22 cellular contexts compared by ENCODE assay signal in genomic region chr16:87918314-87918713, GRCh38. TPM values are rescaled to one million over a fixed set of nuclear protein-coding genes. Genes with fewer than 3 reads are reported as not detected.
DNase-seq lines count a peak whose midpoint lies in the region; ATAC-seq, FAIRE-seq and TF ChIP-seq lines count a peak whose summit lies in the region.
"Had no signal": no experiment of that assay in that cellular context is flagged by ENCODE, and none has a peak within 500 bp of the region (broad histone marks: within the 10 kb centered on the region; RNA-seq: fewer than 3 reads in every experiment).

No MANE protein-coding gene starts in this region.

- in situ Hi-C loops in K562 (cut with MboI): no loop called here

- H3K79me2 ChIP-seq in K562 (ENCODE audit: control insufficient read depth, insufficient read depth, low read length): no peaks in the 10 kb centered on the region

- ATAC-seq in left cardiac atrium: peak; percentile 21 to 64
- ATAC-seq in K562: no peak
- ATAC-seq: HCT116, T-cell had no signal

- 40% methylated on average over 11 of the region's 15 CpGs for WGBS in K562 (ENCODE audit: insufficient coverage, low coverage, missing lambda C conversion rate)

- intact Hi-C loops in left cardiac atrium (cut with DNase I) (no loop called here), cardiac septum (cut with DNase I) (no loop called here), K562 (cut with micrococcal nuclease) (no loop called here), tibial artery (cut with DNase I; ENCODE audit: low total_unique reads) (no loop called here)

- peak overlapping the region; percentile 74; the same call in 1 of the 2 replicates for H2AFZ ChIP-seq in K562 (ENCODE audit: low read depth, low read length)
- H2AFZ ChIP-seq: PC-9 had no signal

- POLR2A ChIA-PET in K562 (lab: Yijun Ruan, JAX) (interaction anchor here (0.7 to 1.0 kb wide), 4 partner anchors 18 to 755 kb away, joined by 3 to 4 read pairs (median 4); no protein-coding TSS in a partner anchor), GM10248 (lab: Yijun Ruan, JAX) (no interaction called here)

- H3K9ac ChIP-seq in K562 (ENCODE audit: insufficient read depth in 1 of 2, low read depth in 2 of 2, low read length in 2 of 2): peak overlapping the region in 1 of 2 experiments; percentile 61; a peak in 1 of 4 replicates

- no peak for TF ChIP-seq EP300 in K562 (IDR thresholded peaks at IDR 0.05; ENCODE audit: low read length)

- FAIRE-seq in K562 (lab: Jason Lieb, UNC): no peak

- no peaks in the 10 kb centered on the region for H3K36me3 ChIP-seq in K562 (ENCODE audit: control insufficient read depth, insufficient read depth, low read length)
- no peaks in the 10 kb centered on the region for H3K36me3 ChIP-seq in tibial artery
- H3K36me3 ChIP-seq: prostate gland had no signal

- CTCF ChIA-PET in K562 (lab: Yijun Ruan, JAX; ENCODE audit: low intra/inter-chr PET ratio): no interaction called here
- CTCF ChIA-PET in GM10248 (lab: Yijun Ruan, JAX): interaction anchor here (1.0 to 1.5 kb wide), 2 partner anchors 8 to 139 kb away, joined by 3 to 5 read pairs; no protein-coding TSS in a partner anchor

- H3K27me3 ChIP-seq in K562 (ENCODE audit: control insufficient read depth in 2 of 2, insufficient read depth in 2 of 2, low read length in 2 of 2) (peaks cover 3 to 35% of the 10 kb centered on the region in 2 experiments; a peak in 4 of 5 replicates), tibial artery (peaks cover 0 to 5% of the 10 kb centered on the region in 2 donors)

- no peak for TF ChIP-seq CTCF in K562 (IDR thresholded peaks at IDR 0.05 in 2 of 3, conservative IDR thresholded peaks at IDR 0.05 in 1 of 3; ENCODE audit: insufficient read depth in 2 of 3, low read depth in 1 of 3, low read length in 3 of 3)
- TF ChIP-seq CTCF in tibial artery (IDR thresholded peaks at IDR 0.05): no peak
- no peak for TF ChIP-seq CTCF in GM10248 (IDR thresholded peaks at IDR 0.05; ENCODE audit: control extremely low read depth, extremely low read depth, low read depth, missing control alignments)

- DNase-seq in left cardiac atrium (peak; percentile 53), cardiac septum (ENCODE audit: low spot score) (no peak), K562 (ENCODE audit: extremely low read depth in 1 of 4, low spot score in 3 of 4) (no peak), medulla oblongata (ENCODE audit: extremely low spot score) (peak; percentile 57), tibial artery (peak; percentile 64 to 90), epidermal melanocyte (ENCODE audit: insufficient read length, low spot score) (no peak), NCI-H2227 treated with DMSO at 0.1 percent for 48 hours (lab: John Stamatoyannopoulos, UW) (no peak), GM10248 (ENCODE audit: extremely low spot score) (no peak)
- DNase-seq: activated B cell treated with CpG ODN at 0.5 μM for 24 hours; activated naive CD4-positive, alpha-beta T cell treated with Interleukin-2 at 50 U/mL for 16 hours; COR-L47; effector CD8-positive, alpha-beta T cell; islet precursor cell; KG1; NCI-H510A; PC-9; stimulated activated CD4-positive, alpha-beta T cell treated with anti-CD3 and anti-CD28 coated beads, Interleukin-4, amount 100 ng/mL, for 1 hour; T-cell had no signal

- no peak overlapping the region for H3K4me3 ChIP-seq in K562
- peak overlapping the region; percentile 25 for H3K4me3 ChIP-seq in tibial artery
- H3K4me3 ChIP-seq: PC-9, prostate gland had no signal

- H3K4me1 ChIP-seq in K562 (replicated peaks in 1 of 2; ENCODE audit: control insufficient read depth in 2 of 2, insufficient read depth in 2 of 2, low read length in 2 of 2) (peaks cover 10 to 37% of the 10 kb centered on the region in 2 experiments; a peak in 4 of 5 replicates), tibial artery (peaks cover 0 to 20% (median 12%) of the 10 kb centered on the region in 4 donors)
- H3K4me1 ChIP-seq: prostate gland had no signal

- no peak for TF ChIP-seq RAD21 in K562 (CRISPR knock-in tag; conservative IDR thresholded peaks at IDR 0.05 in 1 of 2, IDR thresholded peaks at IDR 0.05 in 1 of 2)

- no TSS peak for BruUV-seq in K562 (replicated peaks; lab: Mats Ljungman, UMichigan)

- H3K27ac ChIP-seq in K562 (ENCODE audit: extremely low read depth, low read depth, low read length) (no peak overlapping the region), tibial artery (peak overlapping the region; percentile 44 to 59)
- H3K27ac ChIP-seq: PC-9, prostate gland had no signal

- H3K9me1 ChIP-seq in K562 (ENCODE audit: control insufficient read depth, insufficient read depth, low read length): no peaks in the 10 kb centered on the region

- H3K4me2 ChIP-seq in K562 (ENCODE audit: insufficient read depth, low read length): peak overlapping the region; percentile 46; the same call in 1 of the 2 replicates
- H3K4me2 ChIP-seq: PC-9 had no signal

- H3K9me3 ChIP-seq in K562 (replicated peaks; ENCODE audit: control insufficient read depth, insufficient read depth, low read depth, low read length) (no peaks in the 10 kb centered on the region), tibial artery (no peaks in the 10 kb centered on the region)
- H3K9me3 ChIP-seq: prostate gland had no signal

- no peak for TF ChIP-seq POLR2A in K562 (conservative IDR thresholded peaks at IDR 0.05)

- H4K20me1 ChIP-seq in K562 (replicated peaks; ENCODE audit: control insufficient read depth, insufficient read depth, low read length): no peaks in the 10 kb centered on the region

TF ChIP-seq in K562, 482 proteins besides CTCF, POLR2A, EP300 and RAD21 (continues in another document):
- TF ChIP-seq ZNF583 (CRISPR knock-in tag; IDR thresholded peaks at IDR 0.05) (no peak), ZNF184 (CRISPR knock-in tag; IDR thresholded peaks at IDR 0.05) (no peak)

RNA-seq across cellular contexts. Expression of gene CA5A, which starts 18.0 kb away (rescaled TPM):
- total RNA-seq in left cardiac atrium: not detected
- not detected for total RNA-seq in cardiac septum
- not detected in 2 replicates for total RNA-seq in K562 (2011; cell fraction: chromatin; rRNA removed; ENCODE audit: low replicate concordance)
- 0.66 TPM in 1 of 2 replicates, not detected in the other for total RNA-seq in K562 (2011; cell fraction: nucleolus; rRNA removed)
- total RNA-seq in K562 (2011; cell fraction: nucleoplasm; rRNA removed): not detected in 2 replicates
- total RNA-seq in K562 (2014; rRNA removed): not detected in 2 replicates
- total RNA-seq in K562 (2014; rRNA removed; fragmentation: Illumina TruSeq; extraction: Trizol): not detected in 2 replicates
- not detected in 2 replicates for total RNA-seq in K562 (2015; rRNA removed; fragmentation: Illumina TruSeq; extraction: Trizol)
- total RNA-seq in K562 (2021): not detected in 2 replicates
- not detected in 2 replicates for polyA plus RNA-seq in K562 (2011; rRNA removed)
- not detected in 2 replicates for polyA plus RNA-seq in K562 (2011; cell fraction: cytosol; rRNA removed)
- polyA plus RNA-seq in K562 (2011; cell fraction: nucleus; rRNA removed): 0.18 TPM in 1 of 2 replicates, not detected in the other
- 0.07 and 0.15 TPM in 2 replicates for polyA plus RNA-seq in K562 (2012)
- not detected in 2 replicates for polyA plus RNA-seq in K562 (2014; fragmentation: Illumina TruSeq; extraction: Trizol)
- polyA plus RNA-seq in K562 (2014; fragmentation: Nextera tagmentation; extraction: Ambion mirVana): not detected
- polyA plus RNA-seq in K562 (2014; rRNA removed): not detected in 2 replicates
- polyA minus RNA-seq in K562 (2011; rRNA and poly(A)+ RNA removed): 0.04 TPM in 1 of 2 replicates, not detected in the other
- polyA minus RNA-seq in K562 (2011; cell fraction: cytosol; rRNA and poly(A)+ RNA removed): not detected in 2 replicates
- not detected in 2 replicates for polyA minus RNA-seq in K562 (2011; cell fraction: nucleus; rRNA and poly(A)+ RNA removed)
- total RNA-seq: A172, activated B cell treated with CpG ODN at 0.5 μM for 24 hours, prostate gland, urinary bladder had no signal
- polyA plus RNA-seq: urinary bladder had no signal

RNA-seq across cellular contexts. Expression of gene BANP, which starts 32.9 kb away (rescaled TPM):
- total RNA-seq in left cardiac atrium (10 to 100 TPM; 13.9 to 16.7 TPM), cardiac septum (18.4 TPM), K562 (2014; rRNA removed) (17.1 and 22.1 TPM in 2 replicates), K562 (2014; rRNA removed; fragmentation: Illumina TruSeq; extraction: Trizol) (10.7 and 15.6 TPM in 2 replicates), K562 (2015; rRNA removed; fragmentation: Illumina TruSeq; extraction: Trizol) (14.4 and 16.1 TPM in 2 replicates), K562 (2021) (21.7 and 25.7 TPM in 2 replicates)
- total RNA-seq in K562 (2011; cell fraction: chromatin; rRNA removed; ENCODE audit: low replicate concordance): 107 and 121 TPM in 2 replicates
- 56.7 and 71.4 TPM in 2 replicates for total RNA-seq in K562 (2011; cell fraction: nucleolus; rRNA removed)
- 79.5 and 85.3 TPM in 2 replicates for total RNA-seq in K562 (2011; cell fraction: nucleoplasm; rRNA removed)
- polyA plus RNA-seq in K562 (2011; rRNA removed) (12.1 and 13.1 TPM in 2 replicates), K562 (2014; fragmentation: Illumina TruSeq; extraction: Trizol) (13.0 and 19.2 TPM in 2 replicates), K562 (2014; fragmentation: Nextera tagmentation; extraction: Ambion mirVana) (1 to 10 TPM; 4.6 to 4.7 TPM), K562 (2014; rRNA removed) (16.0 and 19.0 TPM in 2 replicates)
- 13.7 and 18.2 TPM in 2 replicates for polyA plus RNA-seq in K562 (2011; cell fraction: cytosol; rRNA removed)
- 30.9 and 42.3 TPM in 2 replicates for polyA plus RNA-seq in K562 (2011; cell fraction: nucleus; rRNA removed)
- polyA plus RNA-seq in K562 (2012): 19.2 and 21.4 TPM in 2 replicates
- polyA minus RNA-seq in K562 (2011; rRNA and poly(A)+ RNA removed): 22.0 and 25.5 TPM in 2 replicates
- polyA minus RNA-seq in K562 (2011; cell fraction: cytosol; rRNA and poly(A)+ RNA removed): 12.1 and 21.2 TPM in 2 replicates
- polyA minus RNA-seq in K562 (2011; cell fraction: nucleus; rRNA and poly(A)+ RNA removed): 32.4 and 45.1 TPM in 2 replicates

RNA-seq across cellular contexts. Expression of gene SLC7A5, which starts 49.0 kb away (rescaled TPM):
- total RNA-seq in left cardiac atrium: 10 to 100 TPM in 1 of 2 donors, 1 to 10 TPM in 1; 8.4 to 18.4 TPM
- total RNA-seq in cardiac septum: 8.2 TPM
- 56.8 and 152 TPM in 2 replicates for total RNA-seq in K562 (2011; cell fraction: chromatin; rRNA removed; ENCODE audit: low replicate concordance)
- total RNA-seq in K562 (2011; cell fraction: nucleolus; rRNA removed): 157 and 188 TPM in 2 replicates
- total RNA-seq in K562 (2011; cell fraction: nucleoplasm; rRNA removed): 147 and 156 TPM in 2 replicates
- total RNA-seq in K562 (2014; rRNA removed): 60.8 and 75.7 TPM in 2 replicates
- total RNA-seq in K562 (2014; rRNA removed; fragmentation: Illumina TruSeq; extraction: Trizol): 16.9 and 18.6 TPM in 2 replicates
- 18.2 and 21.2 TPM in 2 replicates for total RNA-seq in K562 (2015; rRNA removed; fragmentation: Illumina TruSeq; extraction: Trizol)
- 187 and 220 TPM in 2 replicates for total RNA-seq in K562 (2021)
- polyA plus RNA-seq in K562 (2011; rRNA removed): 14.2 and 19.4 TPM in 2 replicates
- 25.5 and 34.2 TPM in 2 replicates for polyA plus RNA-seq in K562 (2011; cell fraction: cytosol; rRNA removed)
- 35.3 and 43.3 TPM in 2 replicates for polyA plus RNA-seq in K562 (2011; cell fraction: nucleus; rRNA removed)
- 65.7 and 239 TPM in 2 replicates for polyA plus RNA-seq in K562 (2012)
- 97.4 and 161 TPM in 2 replicates for polyA plus RNA-seq in K562 (2014; fragmentation: Illumina TruSeq; extraction: Trizol)
- polyA plus RNA-seq in K562 (2014; fragmentation: Nextera tagmentation; extraction: Ambion mirVana): 1 to 10 TPM; 1.9 to 4.9 TPM
- polyA plus RNA-seq in K562 (2014; rRNA removed): 78.0 and 83.8 TPM in 2 replicates
- polyA minus RNA-seq in K562 (2011; rRNA and poly(A)+ RNA removed): 11.7 and 15.5 TPM in 2 replicates
- 39.4 and 72.3 TPM in 2 replicates for polyA minus RNA-seq in K562 (2011; cell fraction: cytosol; rRNA and poly(A)+ RNA removed)
- 18.2 and 21.2 TPM in 2 replicates for polyA minus RNA-seq in K562 (2011; cell fraction: nucleus; rRNA and poly(A)+ RNA removed)

Comparison
In these comparisons a context has a peak if more than half of its experiments do, and no peak if none do; other contexts are left out.
1. DNase-seq: peak in left cardiac atrium (single experiment), medulla oblongata (single experiment) and tibial artery (2 of 2); none in cardiac septum (single experiment), K562 (0 of 4), epidermal melanocyte (single experiment), NCI-H2227 treated with DMSO at 0.1 percent for 48 hours (single experiment) and GM10248 (single experiment).